In the genomic region with DNA sequence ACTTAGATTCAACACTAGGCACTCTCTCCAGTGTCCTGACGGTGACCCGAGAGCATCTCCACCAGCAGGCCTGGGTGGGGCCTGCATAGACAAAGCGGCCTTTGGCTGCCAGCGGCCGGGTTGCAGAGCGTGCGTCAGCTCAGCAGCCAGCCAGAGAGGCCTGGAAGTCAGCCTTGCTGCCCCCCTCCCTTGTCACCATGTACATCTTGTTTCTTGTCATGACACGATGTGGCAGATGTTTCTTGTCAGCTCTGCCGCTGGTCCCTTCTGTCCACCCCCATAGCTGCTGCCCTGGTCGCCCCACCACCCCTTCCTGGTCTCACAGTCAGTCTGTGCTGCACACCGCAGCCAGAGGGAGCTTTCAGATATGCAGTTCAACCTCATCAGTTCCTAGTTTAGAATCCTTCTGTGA, we compare ENCODE assay signal across 13 cellular contexts. TPM values are rescaled to one million over a fixed set of nuclear protein-coding genes. Genes with fewer than 3 reads are reported as not detected.
DNase-seq lines count a peak whose midpoint lies in the region; ATAC-seq, FAIRE-seq and TF ChIP-seq lines count a peak whose summit lies in the region.
"Had no signal": no experiment of that assay in that cellular context is flagged by ENCODE, and none has a peak within 500 bp of the region (broad histone marks: within the 10 kb centered on the region; RNA-seq: fewer than 3 reads in every experiment).

No MANE protein-coding gene starts in this region.

- DNase-seq in HFF-Myc (ENCODE audit: extremely low read depth, low read depth) (no peak), GM12892 (ENCODE audit: insufficient read length) (no peak), NK-92 (lab: John Stamatoyannopoulos, UW; ENCODE audit: unreplicated experiment) (no peak), GM13977 (ENCODE audit: low spot score) (no peak)
- DNase-seq: central memory CD4-positive, alpha-beta T cell; GF-D8; islet precursor cell; OCI-M1; stimulated activated CD4-positive, alpha-beta T cell treated with anti-CD3 and anti-CD28 coated beads, Interleukin-2, amount 100 ng/mL, for 24 hours had no signal

- TF ChIP-seq CTCF in HFF-Myc (IDR thresholded peaks at IDR 0.05; ENCODE audit: low read depth, low read length, missing control alignments) (peak; percentile 16), liver (IDR thresholded peaks at IDR 0.05; ENCODE audit: low read depth, low read length, missing input control) (no peak), GM13977 (IDR thresholded peaks at IDR 0.05; ENCODE audit: extremely low read depth, insufficient read depth, missing control alignments) (no peak)

- no peak overlapping the region for H3K9ac ChIP-seq in liver (ENCODE audit: low read depth in 1 of 2, low read length in 2 of 2)
- H3K9ac ChIP-seq in stomach smooth muscle (ENCODE audit: low read length in 2 of 2), result no peak overlapping the region

- H3K4me1 ChIP-seq in liver (ENCODE audit: control insufficient read depth in 4 of 4, insufficient read depth in 4 of 4, low read length in 3 of 4) (no peaks in the 10 kb centered on the region), stomach smooth muscle (ENCODE audit: control insufficient read depth, insufficient read depth, low read length) (peaks cover 16% of the 10 kb centered on the region)

- H3K9me3 ChIP-seq in liver (ENCODE audit: control insufficient read depth in 4 of 4, low read length in 3 of 4), result peaks cover 0 to 3% (median 1%) of the 10 kb centered on the region in 4 donors
- H3K9me3 ChIP-seq in stomach smooth muscle (ENCODE audit: control insufficient read depth in 2 of 2, low read length in 2 of 2), result peaks cover 0 to 8% of the 10 kb centered on the region in 2 donors

- in situ Hi-C loops in GM13977 (cut with MboI; ENCODE audit: low pct_unique_long_range_greater_than_20kb, low sequenced_read_pairs, unreplicated experiment), result no loop called here

- 74% methylated on average over 11 of the region's 11 CpGs for WGBS in liver

- H3K27me3 ChIP-seq in liver (ENCODE audit: control insufficient read depth in 4 of 4, insufficient read depth in 4 of 4, low read length in 3 of 4), result no peaks in the 10 kb centered on the region
- H3K27me3 ChIP-seq in stomach smooth muscle (ENCODE audit: control insufficient read depth in 1 of 2, insufficient read depth in 2 of 2, low read length in 2 of 2), result no peaks in the 10 kb centered on the region

- TF ChIP-seq RAD21 in liver (IDR thresholded peaks at IDR 0.05), result peak; percentile 18 to 45

- ATAC-seq in esophagus mucosa (peak; percentile 62), HG03520 (IDR thresholded peaks at IDR 0.05; ENCODE audit: unreplicated experiment) (no peak)

- no peak overlapping the region for H3K4me3 ChIP-seq in HFF-Myc (replicated peaks; ENCODE audit: low read depth, low read length)
- no peak overlapping the region for H3K4me3 ChIP-seq in liver (ENCODE audit: low read depth in 1 of 3, low read length in 3 of 3)
- H3K4me3 ChIP-seq in stomach smooth muscle (ENCODE audit: low read length in 2 of 2), result no peak overlapping the region

- H3K27ac ChIP-seq in liver (ENCODE audit: low read depth in 1 of 2, low read length in 2 of 2) (peak overlapping the region in 1 of 2 donors; percentile 79), stomach smooth muscle (ENCODE audit: low read length) (peak overlapping the region; percentile 41)

- H3K36me3 ChIP-seq in liver (ENCODE audit: control insufficient read depth in 4 of 4, insufficient read depth in 3 of 4, low read depth in 1 of 4, low read length in 3 of 4) (no peaks in the 10 kb centered on the region), stomach smooth muscle (ENCODE audit: control insufficient read depth in 2 of 2, insufficient read depth in 2 of 2, low read length in 2 of 2) (no peaks in the 10 kb centered on the region)

- TF ChIP-seq POLR2A in GM12892 (IDR thresholded peaks at IDR 0.05; ENCODE audit: low read depth, low read length), result no peak

- FAIRE-seq in GM12892 (lab: Jason Lieb, UNC), result no peak

TF ChIP-seq in liver, 16 proteins besides CTCF, POLR2A, EP300 and RAD21:
- TF ChIP-seq SP1 (IDR thresholded peaks at IDR 0.05), result peak; percentile 49
- TF ChIP-seq TAF1 (conservative IDR thresholded peaks at IDR 0.05), result no peak
- no peak for TF ChIP-seq FOXA1 (IDR thresholded peaks at IDR 0.05)
- TF ChIP-seq GABPA (IDR thresholded peaks at IDR 0.05 in 1 of 2, conservative IDR thresholded peaks at IDR 0.05 in 1 of 2), result no peak
- no peak for TF ChIP-seq FOXA2 (IDR thresholded peaks at IDR 0.05)
- no peak for TF ChIP-seq EGR1 (IDR thresholded peaks at IDR 0.05; ENCODE audit: low read depth in 2 of 2)
- no peak for TF ChIP-seq HNF4A (conservative IDR thresholded peaks at IDR 0.05)
- TF ChIP-seq, protein P1, sequence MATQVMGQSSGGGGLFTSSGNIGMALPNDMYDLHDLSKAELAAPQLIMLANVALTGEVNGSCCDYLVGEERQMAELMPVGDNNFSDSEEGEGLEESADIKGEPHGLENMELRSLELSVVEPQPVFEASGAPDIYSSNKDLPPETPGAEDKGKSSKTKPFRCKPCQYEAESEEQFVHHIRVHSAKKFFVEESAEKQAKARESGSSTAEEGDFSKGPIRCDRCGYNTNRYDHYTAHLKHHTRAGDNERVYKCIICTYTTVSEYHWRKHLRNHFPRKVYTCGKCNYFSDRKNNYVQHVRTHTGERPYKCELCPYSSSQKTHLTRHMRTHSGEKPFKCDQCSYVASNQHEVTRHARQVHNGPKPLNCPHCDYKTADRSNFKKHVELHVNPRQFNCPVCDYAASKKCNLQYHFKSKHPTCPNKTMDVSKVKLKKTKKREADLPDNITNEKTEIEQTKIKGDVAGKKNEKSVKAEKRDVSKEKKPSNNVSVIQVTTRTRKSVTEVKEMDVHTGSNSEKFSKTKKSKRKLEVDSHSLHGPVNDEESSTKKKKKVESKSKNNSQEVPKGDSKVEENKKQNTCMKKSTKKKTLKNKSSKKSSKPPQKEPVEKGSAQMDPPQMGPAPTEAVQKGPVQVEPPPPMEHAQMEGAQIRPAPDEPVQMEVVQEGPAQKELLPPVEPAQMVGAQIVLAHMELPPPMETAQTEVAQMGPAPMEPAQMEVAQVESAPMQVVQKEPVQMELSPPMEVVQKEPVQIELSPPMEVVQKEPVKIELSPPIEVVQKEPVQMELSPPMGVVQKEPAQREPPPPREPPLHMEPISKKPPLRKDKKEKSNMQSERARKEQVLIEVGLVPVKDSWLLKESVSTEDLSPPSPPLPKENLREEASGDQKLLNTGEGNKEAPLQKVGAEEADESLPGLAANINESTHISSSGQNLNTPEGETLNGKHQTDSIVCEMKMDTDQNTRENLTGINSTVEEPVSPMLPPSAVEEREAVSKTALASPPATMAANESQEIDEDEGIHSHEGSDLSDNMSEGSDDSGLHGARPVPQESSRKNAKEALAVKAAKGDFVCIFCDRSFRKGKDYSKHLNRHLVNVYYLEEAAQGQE (IDR thresholded peaks at IDR 0.05), result no peak
- TF ChIP-seq ZBTB33 (IDR thresholded peaks at IDR 0.05), result no peak
- no peak for TF ChIP-seq JUND (IDR thresholded peaks at IDR 0.05)
- TF ChIP-seq MAX (IDR thresholded peaks at IDR 0.05), result no peak
- peak; percentile 50 to 54 for TF ChIP-seq RXRA (IDR thresholded peaks at IDR 0.05)
- peak; percentile 41 for TF ChIP-seq NR2F2 (IDR thresholded peaks at IDR 0.05)
- TF ChIP-seq HNF4G (IDR thresholded peaks at IDR 0.05), result no peak
- TF ChIP-seq, protein P2, sequence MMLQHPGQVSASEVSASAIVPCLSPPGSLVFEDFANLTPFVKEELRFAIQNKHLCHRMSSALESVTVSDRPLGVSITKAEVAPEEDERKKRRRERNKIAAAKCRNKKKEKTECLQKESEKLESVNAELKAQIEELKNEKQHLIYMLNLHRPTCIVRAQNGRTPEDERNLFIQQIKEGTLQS (IDR thresholded peaks at IDR 0.05), result no peak
- no peak for TF ChIP-seq YY1 (IDR thresholded peaks at IDR 0.05)

RNA-seq across cellular contexts. Expression of gene CBX7, which starts 33.1 kb away (rescaled TPM):
- 4.5 TPM for total RNA-seq in esophagus mucosa
- total RNA-seq in liver, result 10 to 100 TPM; 15.9 to 21.8 TPM
- 10 to 100 TPM in 1 of 2 donors, 1 to 10 TPM in 1; 2.2 to 14.0 TPM for polyA plus RNA-seq in liver
- 11.2 TPM for polyA plus RNA-seq in GM12892 (2012; ENCODE audit: missing spikeins)

RNA-seq across cellular contexts. Expression of gene PDGFB, which starts 59.2 kb away (rescaled TPM):
- total RNA-seq in esophagus mucosa (0.96 TPM), liver (1 to 10 TPM in 1 of 2 donors, under 1 TPM in 1; 0.98 to 2.5 TPM)
- 1 to 10 TPM in 1 of 2 donors, under 1 TPM in 1; 0.25 to 4.5 TPM for polyA plus RNA-seq in liver
- polyA plus RNA-seq in GM12892 (2012; ENCODE audit: missing spikeins), result 0.64 TPM
